In the genomic region with DNA sequence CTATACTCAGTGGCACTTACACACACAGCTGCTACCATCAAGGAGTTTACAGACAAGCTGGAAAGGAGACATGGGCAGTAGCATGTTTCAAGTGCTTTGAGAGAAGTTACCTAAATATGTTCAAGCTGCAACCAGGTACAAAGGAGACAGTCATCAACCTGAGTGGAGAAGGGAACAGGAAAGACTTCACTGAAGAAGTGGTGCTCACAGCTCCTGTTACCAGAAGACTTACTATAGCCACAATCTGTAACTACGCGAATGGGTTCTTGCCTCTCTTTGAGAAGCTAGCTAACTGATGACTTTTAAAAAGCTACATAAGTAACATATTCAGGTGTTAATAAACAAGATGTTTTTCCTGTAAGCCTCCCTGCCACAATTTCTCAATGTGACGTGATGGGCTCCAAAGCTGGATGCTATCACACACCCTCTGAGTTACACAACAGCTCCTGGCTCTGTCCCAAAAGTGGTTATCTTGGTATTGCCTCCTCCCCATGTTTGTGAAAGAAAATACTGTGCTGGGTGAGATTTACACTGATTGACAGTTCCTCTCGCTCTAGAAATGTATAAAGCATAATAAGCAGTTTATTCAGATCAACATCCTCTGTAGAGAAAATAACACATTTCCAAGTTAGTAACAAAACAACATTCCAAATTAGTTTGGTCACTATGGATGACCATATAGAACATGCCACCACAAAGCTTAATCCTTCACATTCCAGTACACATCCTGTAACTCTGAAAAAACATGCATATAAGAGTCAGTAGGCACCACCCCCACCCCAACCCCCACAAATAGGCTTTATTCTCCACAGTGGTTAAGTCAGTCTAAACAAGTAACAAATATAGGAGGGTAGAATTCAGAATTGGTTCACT, we compare ENCODE assay signal across 9 cellular contexts.
DNase-seq lines count a peak whose midpoint lies in the region; ATAC-seq and TF ChIP-seq lines count a peak whose summit lies in the region.
"Had no signal": no experiment of that assay in that cellular context is flagged by ENCODE, and none has a peak within 500 bp of the region (broad histone marks: within the 10 kb centered on the region; RNA-seq: fewer than 3 reads in every experiment).

No MANE protein-coding gene starts in this region.

- H3K4me1 ChIP-seq in colonic mucosa: no peaks in the 10 kb centered on the region
- peaks cover 14% of the 10 kb centered on the region for H3K4me1 ChIP-seq in mesendoderm (ENCODE audit: control insufficient read depth, low read depth, low read length)

- H3K4me3 ChIP-seq in AG10803 (ENCODE audit: low read length) (no peak overlapping the region), colonic mucosa (no peak overlapping the region), mesendoderm (ENCODE audit: low read length) (no peak overlapping the region)

- H3K79me1 ChIP-seq in mesendoderm (ENCODE audit: low read length): peaks cover 10% of the 10 kb centered on the region

- DNase-seq in AG10803 (ENCODE audit: low read depth) (peak; percentile 86), LHCN-M2 (ENCODE audit: low read depth) (peak; percentile 94), colonic mucosa (peak; percentile 86), mesendoderm (peak; percentile 72), GDM1 (lab: John Stamatoyannopoulos, UW) (no peak), NCI-H1694 (lab: John Stamatoyannopoulos, UW) (no peak)
- DNase-seq: naive B cell had no signal

- H3K27me3 ChIP-seq in colonic mucosa: no peaks in the 10 kb centered on the region
- H3K27me3 ChIP-seq in mesendoderm (ENCODE audit: insufficient read depth, low read length, poor library complexity): no peaks in the 10 kb centered on the region

- TF ChIP-seq CTCF in AG10803 (conservative IDR thresholded peaks at IDR 0.05; ENCODE audit: low read length): no peak
- TF ChIP-seq CTCF in colonic mucosa (IDR thresholded peaks at IDR 0.05): no peak

- no peaks in the 10 kb centered on the region for H3K9me3 ChIP-seq in colonic mucosa

- no CpG with 5 or more reads among the region's 4 CpGs for WGBS in mesendoderm (ENCODE audit: extremely low coverage, insufficient coverage, low lambda C conversion rate)

- no peak overlapping the region for H4K8ac ChIP-seq in mesendoderm (ENCODE audit: low read depth, low read length)

- H2AK5ac ChIP-seq in mesendoderm (ENCODE audit: low read length): peak overlapping the region; percentile 76

- no peak overlapping the region for H3K27ac ChIP-seq in colonic mucosa
- peak overlapping the region; percentile 50 for H3K27ac ChIP-seq in mesendoderm (ENCODE audit: low read depth, low read length)

- H3K18ac ChIP-seq in mesendoderm (ENCODE audit: low read length): peak overlapping the region; percentile 71

- H2BK15ac ChIP-seq in mesendoderm (replicated peaks; ENCODE audit: low read depth): no peak overlapping the region

- H3K4me2 ChIP-seq in mesendoderm (ENCODE audit: low read length): no peak overlapping the region

- no peak overlapping the region for H3K4ac ChIP-seq in mesendoderm (ENCODE audit: low read depth, low read length)

- H3K36me3 ChIP-seq in colonic mucosa (no peaks in the 10 kb centered on the region), mesendoderm (ENCODE audit: control insufficient read depth, insufficient read depth, low read length) (no peaks in the 10 kb centered on the region)

- H2BK120ac ChIP-seq in mesendoderm (ENCODE audit: low read depth, low read length): no peak overlapping the region

- no peak overlapping the region for H3K9ac ChIP-seq in colonic mucosa (ENCODE audit: low read depth in 2 of 2, low read length in 2 of 2)
- no peak overlapping the region for H3K9ac ChIP-seq in mesendoderm (ENCODE audit: low read length)

- no peak overlapping the region for H3K23ac ChIP-seq in mesendoderm (ENCODE audit: low read length)

- H3K56ac ChIP-seq in mesendoderm (ENCODE audit: low read length): no peak overlapping the region

- peak overlapping the region; percentile 33 for H2BK5ac ChIP-seq in mesendoderm (ENCODE audit: low read length)

- ATAC-seq in GM18498 (IDR thresholded peaks at IDR 0.05; ENCODE audit: unreplicated experiment) (no peak), GM18909 (IDR thresholded peaks at IDR 0.05; ENCODE audit: poor library complexity, unreplicated experiment) (no peak)

- H3K79me2 ChIP-seq in mesendoderm (ENCODE audit: control insufficient read depth, insufficient read depth, low read length): peaks cover 13% of the 10 kb centered on the region

- H4K5ac ChIP-seq in mesendoderm (ENCODE audit: low read length): peak overlapping the region; percentile 21

- intact Hi-C loops in colonic mucosa (cut with DNase I): no loop called here

Comparison
In these comparisons a context has a peak if more than half of its experiments do, and no peak if none do; other contexts are left out.
1. DNase-seq: peak in AG10803 (single experiment), LHCN-M2 (single experiment), colonic mucosa (single experiment) and mesendoderm (single experiment); none in GDM1 (single experiment) and NCI-H1694 (single experiment).